Comparison of ENCODE assay signal across 13 cellular contexts in the genomic region with DNA sequence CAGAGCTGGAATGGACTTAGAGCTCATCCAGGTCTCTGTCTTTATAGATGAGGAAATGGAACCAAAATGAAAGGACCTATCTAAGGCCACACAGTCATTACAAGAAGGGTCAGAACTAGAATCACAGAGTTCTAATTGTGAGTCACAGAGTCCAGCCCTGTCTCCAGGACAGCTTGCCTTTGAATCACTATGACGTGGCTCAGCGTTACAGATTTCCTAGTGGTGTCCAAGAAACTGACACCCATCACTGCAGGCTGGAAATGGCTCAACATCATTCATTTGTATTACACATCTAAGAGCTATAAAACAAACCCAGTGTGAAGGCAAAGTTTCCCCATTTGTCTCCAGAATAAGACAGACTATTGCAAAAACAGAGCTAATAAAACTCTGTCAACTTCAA.
DNase-seq lines count a peak whose midpoint lies in the region; ATAC-seq, FAIRE-seq and TF ChIP-seq lines count a peak whose summit lies in the region.
"Had no signal": no experiment of that assay in that cellular context is flagged by ENCODE, and none has a peak within 500 bp of the region (broad histone marks: within the 10 kb centered on the region; RNA-seq: fewer than 3 reads in every experiment).

No MANE protein-coding gene starts in this region.

- TF ChIP-seq POLR2A in K562 (conservative IDR thresholded peaks at IDR 0.05) (no peak), transverse colon (IDR thresholded peaks at IDR 0.05) (no peak)

- no peak for ATAC-seq in K562
- peak; percentile 13 for ATAC-seq in left lung

- TF ChIP-seq EP300 in K562 (IDR thresholded peaks at IDR 0.05; ENCODE audit: low read length) (no peak), transverse colon (IDR thresholded peaks at IDR 0.05; ENCODE audit: low read depth) (no peak)

- 0% methylated on average over 2 of the region's 2 CpGs for WGBS in K562 (ENCODE audit: insufficient coverage, low coverage, missing lambda C conversion rate)
- 53% methylated on average over 2 of the region's 2 CpGs; no CpG with 5 or more reads in 1 of the 2 donors for WGBS in transverse colon (ENCODE audit: low coverage in 1 of 2), 2 donors

- no peaks in the 10 kb centered on the region for H4K20me1 ChIP-seq in K562 (replicated peaks; ENCODE audit: control insufficient read depth, insufficient read depth, low read length)

- H3K9me3 ChIP-seq in K562 (replicated peaks; ENCODE audit: control insufficient read depth, insufficient read depth, low read depth, low read length): no peaks in the 10 kb centered on the region
- no peaks in the 10 kb centered on the region for H3K9me3 ChIP-seq in left lung
- no peaks in the 10 kb centered on the region for H3K9me3 ChIP-seq in transverse colon
- H3K9me3 ChIP-seq: heart right ventricle, testis had no signal

- no peak overlapping the region for H2AFZ ChIP-seq in K562 (ENCODE audit: low read depth, low read length)

- BruUV-seq in K562 (replicated peaks; lab: Mats Ljungman, UMichigan): no TSS peak

- CTCF ChIA-PET in K562 (lab: Yijun Ruan, JAX; ENCODE audit: low intra/inter-chr PET ratio): no interaction called here

- TF ChIP-seq CTCF in K562 (IDR thresholded peaks at IDR 0.05 in 2 of 3, conservative IDR thresholded peaks at IDR 0.05 in 1 of 3; ENCODE audit: insufficient read depth in 2 of 3, low read depth in 1 of 3, low read length in 3 of 3): no peak
- no peak for TF ChIP-seq CTCF in left lung (IDR thresholded peaks at IDR 0.05)
- no peak for TF ChIP-seq CTCF in transverse colon (IDR thresholded peaks at IDR 0.05)

- no peak overlapping the region for H3K4me3 ChIP-seq in K562
- no peak overlapping the region for H3K4me3 ChIP-seq in left lung
- no peak overlapping the region for H3K4me3 ChIP-seq in transverse colon
- H3K4me3 ChIP-seq: heart right ventricle, testis had no signal

- H3K27ac ChIP-seq in K562 (ENCODE audit: extremely low read depth, low read depth, low read length): no peak overlapping the region
- H3K27ac ChIP-seq in left lung: no peak overlapping the region
- H3K27ac ChIP-seq in transverse colon: no peak overlapping the region
- H3K27ac ChIP-seq: testis had no signal

- H3K9me1 ChIP-seq in K562 (ENCODE audit: control insufficient read depth, insufficient read depth, low read length): no peaks in the 10 kb centered on the region

- H3K4me2 ChIP-seq in K562 (ENCODE audit: insufficient read depth, low read length): no peak overlapping the region

- POLR2A ChIA-PET in K562 (lab: Yijun Ruan, JAX): interaction anchor here (0.8 kb wide), 1 partner anchor 84 kb away, joined by 3 read pairs; no protein-coding TSS in a partner anchor

- H3K79me2 ChIP-seq in K562 (ENCODE audit: control insufficient read depth, insufficient read depth, low read length): no peaks in the 10 kb centered on the region

- no peak for TF ChIP-seq RAD21 in K562 (CRISPR knock-in tag; conservative IDR thresholded peaks at IDR 0.05 in 1 of 2, IDR thresholded peaks at IDR 0.05 in 1 of 2)

- H3K27me3 ChIP-seq in K562 (ENCODE audit: control insufficient read depth in 2 of 2, insufficient read depth in 2 of 2, low read length in 2 of 2) (peaks cover 2 to 19% of the 10 kb centered on the region in 2 experiments; a peak in 3 of 5 replicates), left lung (peaks cover 29 to 67% of the 10 kb centered on the region in 2 donors), transverse colon (peaks cover 59% of the 10 kb centered on the region)
- H3K27me3 ChIP-seq: testis had no signal

- H3K4me1 ChIP-seq in K562 (replicated peaks in 1 of 2; ENCODE audit: control insufficient read depth in 2 of 2, insufficient read depth in 2 of 2, low read length in 2 of 2): no peaks in the 10 kb centered on the region; a peak in 1 of 5 replicates
- peaks cover 7 to 17% of the 10 kb centered on the region in 2 donors for H3K4me1 ChIP-seq in left lung
- H3K4me1 ChIP-seq in transverse colon: peaks cover 0 to 20% (median 17%) of the 10 kb centered on the region in 4 donors

- H3K36me3 ChIP-seq in K562 (ENCODE audit: control insufficient read depth, insufficient read depth, low read length) (no peaks in the 10 kb centered on the region), left lung (no peaks in the 10 kb centered on the region), transverse colon (no peaks in the 10 kb centered on the region)
- H3K36me3 ChIP-seq: heart right ventricle had no signal

- DNase-seq in AG08396 (ENCODE audit: low spot score) (peak; percentile 75), HS-27A (ENCODE audit: low read depth) (peak; percentile 87), K562 (ENCODE audit: extremely low read depth in 1 of 4, low spot score in 3 of 4) (no peak), left lung (no peak), NCI-H1930 (lab: John Stamatoyannopoulos, UW) (no peak), posterior cingulate gyrus (no peak), NCI-H526 (lab: John Stamatoyannopoulos, UW) (no peak), transverse colon (no peak)
- DNase-seq: heart right ventricle; NCI-H2081; stimulated activated CD4-positive, alpha-beta T cell treated with anti-CD3 and anti-CD28 coated beads, Interleukin-1b, Interleukin-23, amount 100 ng/mL, for 48 hours; testis had no signal

- intact Hi-C loops in K562 (cut with micrococcal nuclease): no loop called here
- intact Hi-C loops in left lung (cut with DNase I): no loop called here
- intact Hi-C loops in posterior cingulate gyrus (cut with DNase I): no loop called here
- intact Hi-C loops in transverse colon (cut with DNase I; ENCODE audit: low total_unique reads): no loop called here

- FAIRE-seq in K562 (lab: Jason Lieb, UNC): peak; percentile 48
- FAIRE-seq: D721Med had no signal

- H3K9ac ChIP-seq in K562 (ENCODE audit: insufficient read depth in 1 of 2, low read depth in 2 of 2, low read length in 2 of 2): no peak overlapping the region

- in situ Hi-C loops in K562 (cut with MboI) (no loop called here), transverse colon (cut with MboI; ENCODE audit: low pct_ligation_motif_present in 1 of 4, low pct_unique_long_range_greater_than_20kb in 1 of 4, low sequenced_read_pairs in 3 of 4) (no loop called here)

TF ChIP-seq in K562, 482 proteins besides CTCF, POLR2A, EP300 and RAD21:
- TF ChIP-seq, protein P1, sequence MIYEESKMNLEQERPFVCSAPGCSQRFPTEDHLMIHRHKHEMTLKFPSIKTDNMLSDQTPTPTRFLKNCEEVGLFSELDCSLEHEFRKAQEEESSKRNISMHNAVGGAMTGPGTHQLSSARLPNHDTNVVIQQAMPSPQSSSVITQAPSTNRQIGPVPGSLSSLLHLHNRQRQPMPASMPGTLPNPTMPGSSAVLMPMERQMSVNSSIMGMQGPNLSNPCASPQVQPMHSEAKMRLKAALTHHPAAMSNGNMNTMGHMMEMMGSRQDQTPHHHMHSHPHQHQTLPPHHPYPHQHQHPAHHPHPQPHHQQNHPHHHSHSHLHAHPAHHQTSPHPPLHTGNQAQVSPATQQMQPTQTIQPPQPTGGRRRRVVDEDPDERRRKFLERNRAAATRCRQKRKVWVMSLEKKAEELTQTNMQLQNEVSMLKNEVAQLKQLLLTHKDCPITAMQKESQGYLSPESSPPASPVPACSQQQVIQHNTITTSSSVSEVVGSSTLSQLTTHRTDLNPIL (CRISPR knock-in tag; IDR thresholded peaks at IDR 0.05): no peak
- TF ChIP-seq CREM (IDR thresholded peaks at IDR 0.05; ENCODE audit: low read depth): 0 out of 2 replicates have a peak, but pooled peaks have one; percentile 9

Comparison
In these comparisons a context has a peak if more than half of its experiments do, and no peak if none do; other contexts are left out.
1. DNase-seq: peak in AG08396 (single experiment) and HS-27A (single experiment); none in K562 (0 of 4), left lung (0 of 2), NCI-H1930 (0 of 2), posterior cingulate gyrus (0 of 10), NCI-H526 (0 of 2) and transverse colon (single experiment).